ENCODE assay signal across 8 cellular contexts in genomic region chr2:39121523-39122063, GRCh38. TPM values are rescaled to one million over a fixed set of nuclear protein-coding genes. Genes with fewer than 3 reads are reported as not detected.
DNase-seq lines count a peak whose midpoint lies in the region; ATAC-seq, FAIRE-seq and TF ChIP-seq lines count a peak whose summit lies in the region.

No MANE protein-coding gene starts in this region.

- peaks cover 54% of the 10 kb centered on the region for H3K79me2 ChIP-seq in PC-9 (ENCODE audit: low read depth)
- peaks cover 3 to 39% of the 10 kb centered on the region in 2 experiments for H3K79me2 ChIP-seq in H1 (ENCODE audit: control insufficient read depth in 1 of 2, insufficient read depth in 2 of 2, low read length in 2 of 2)

- no peak overlapping the region; the same call in 1 of the 2 replicates for H3K18ac ChIP-seq in H1 (ENCODE audit: extremely low read depth, low read length)

- H3K79me1 ChIP-seq in H1 (ENCODE audit: low read depth, low read length): peaks cover 8% of the 10 kb centered on the region; the same call in 1 of the 2 replicates

- H2AK5ac ChIP-seq in H1 (ENCODE audit: low read depth, low read length): peak overlapping the region; percentile 20; the same call in 1 of the 2 replicates

- H2AFZ ChIP-seq in PC-9 (peak overlapping the region; percentile 95), H1 (ENCODE audit: low read length) (peak overlapping the region; percentile 71; the same call in 1 of the 2 replicates)

- H3K27me3 ChIP-seq in PC-9 (ENCODE audit: insufficient read depth, low read depth): no peaks in the 10 kb centered on the region
- H3K27me3 ChIP-seq in H1 (replicated peaks in 1 of 4; ENCODE audit: control insufficient read depth in 3 of 4, extremely low read depth in 1 of 4, insufficient read depth in 3 of 4, low read length in 3 of 4): no peaks in the 10 kb centered on the region
- no peaks in the 10 kb centered on the region for H3K27me3 ChIP-seq in ovary

- peaks cover 15% of the 10 kb centered on the region for H3K23me2 ChIP-seq in H1 (ENCODE audit: low read depth, low read length)

- no peak overlapping the region for H4K91ac ChIP-seq in H1 (replicated peaks; ENCODE audit: insufficient read length, low read length)

- H4K8ac ChIP-seq in H1 (ENCODE audit: extremely low read depth, insufficient read depth, low read length): no peak overlapping the region

- no peak for FAIRE-seq in H1 (lab: Jason Lieb, UNC)

- H3K56ac ChIP-seq in H1 (replicated peaks; ENCODE audit: insufficient read length, low read depth, low read length): no peak overlapping the region

- no peaks in the 10 kb centered on the region for H3K9me2 ChIP-seq in PC-9 (ENCODE audit: insufficient read depth)

- H3K4ac ChIP-seq in H1 (replicated peaks; ENCODE audit: insufficient read length, low read depth, low read length): no peak overlapping the region

- H2BK15ac ChIP-seq in H1 (ENCODE audit: low read length): 0 out of 2 replicates have a peak overlapping the region, but pooled peaks have one; percentile 98

- peak overlapping the region; percentile 80; the same call in 1 of the 2 replicates for H2BK5ac ChIP-seq in H1 (ENCODE audit: low read depth, low read length)

- H3K4me2 ChIP-seq in PC-9: peak overlapping the region; percentile 90
- H3K4me2 ChIP-seq in H1 (ENCODE audit: insufficient read depth in 1 of 2, low read depth in 2 of 2, low read length in 2 of 2): peak overlapping the region; percentile 88 to 97

- H3K27ac ChIP-seq in PC-9: peak overlapping the region; percentile 86
- peak overlapping the region; percentile 82 for H3K27ac ChIP-seq in H1 (ENCODE audit: low read depth, low read length)
- H3K27ac ChIP-seq in ovary: peak overlapping the region; percentile 95 to 97

- TF ChIP-seq EP300 in H1 (IDR thresholded peaks at IDR 0.05; ENCODE audit: borderline replicate concordance in 1 of 2, low read depth in 2 of 2, low read length in 2 of 2) (no peak), ovary (IDR thresholded peaks at IDR 0.05) (no peak)

- CTCF ChIA-PET in PC-9 (lab: Charles Lee): interaction anchor here (0.7 kb wide), 1 partner anchor 609 kb away, joined by 5 read pairs; no protein-coding TSS in a partner anchor
- CTCF ChIA-PET in H1 (lab: Charles Lee; ENCODE audit: partially characterized antibody): interaction anchor here (3.8 kb wide), 1 partner anchor 107 kb away, joined by 25 read pairs; no protein-coding TSS in a partner anchor

- H2BK12ac ChIP-seq in H1 (ENCODE audit: low read depth, low read length): peak overlapping the region; percentile 32; the same call in 1 of the 2 replicates

- TSS peak; percentile 91 for BruUV-seq in PC-9 (replicated peaks; lab: Mats Ljungman, UMichigan)

- POLR2A ChIA-PET in PC-9 (lab: Charles Lee; ENCODE audit: unreplicated experiment) (interaction anchor here (0.6 to 1.0 kb wide), 2 partner anchors 108 to 174 kb away, joined by 5 to 9 read pairs; no protein-coding TSS in a partner anchor), H1 (lab: Charles Lee; ENCODE audit: partially characterized antibody) (interaction anchor here (0.9 to 1.8 kb wide), 3 partner anchors 10 to 31 kb away, joined by 4 to 8 read pairs (median 5); no protein-coding TSS in a partner anchor)

- TF ChIP-seq RAD21 in H1 (IDR thresholded peaks at IDR 0.05 in 1 of 2, conservative IDR thresholded peaks at IDR 0.05 in 1 of 2; ENCODE audit: low read depth in 2 of 2, low read length in 2 of 2): no peak

- H3K14ac ChIP-seq in H1 (ENCODE audit: insufficient read length): no peak overlapping the region

- ATAC-seq in left lobe of liver: no peak

- peaks cover 33% of the 10 kb centered on the region for H3F3A ChIP-seq in PC-9 (ENCODE audit: insufficient read depth, low read depth)

- no peaks in the 10 kb centered on the region for H3K9me3 ChIP-seq in PC-9 (ENCODE audit: insufficient read depth, low read depth)
- H3K9me3 ChIP-seq in H1 (ENCODE audit: insufficient read depth in 2 of 2, low read depth in 1 of 2, low read length in 1 of 2): no peaks in the 10 kb centered on the region
- H3K9me3 ChIP-seq in ovary: no peaks in the 10 kb centered on the region

- H3K4me3 ChIP-seq in PC-9: peak overlapping the region; percentile 81
- peak overlapping the region; percentile 80 to 90 (median 84) for H3K4me3 ChIP-seq in H1 (ENCODE audit: extremely low read depth in 1 of 4, insufficient read depth in 2 of 4, low read depth in 3 of 4, low read length in 4 of 4)
- H3K4me3 ChIP-seq in ovary: peak overlapping the region; percentile 87

- peak in 2 of 3 experiments; percentile 83 to 93 for DNase-seq in NCI-H1417 (lab: John Stamatoyannopoulos, UW)
- DNase-seq in NCI-H1417 treated with DMSO at 0.1 percent for 48 hours (lab: John Stamatoyannopoulos, UW): no peak
- DNase-seq in PC-9: no peak
- no peak for DNase-seq in H1 (ENCODE audit: low read depth in 1 of 2, low spot score in 2 of 2)
- no peak for DNase-seq in ovary
- DNase-seq in G401 (ENCODE audit: low spot score): no peak
- DNase-seq in left lobe of liver (ENCODE audit: low spot score): no peak
- no peak for DNase-seq in AG20443 (ENCODE audit: low spot score)

- no peak overlapping the region for H2BK120ac ChIP-seq in H1 (replicated peaks; ENCODE audit: low read depth, low read length)

- H3K9ac ChIP-seq in H1 (replicated peaks in 1 of 4; ENCODE audit: extremely low read depth in 1 of 4, low read depth in 3 of 4, low read length in 3 of 4): peak overlapping the region in 3 of 4 experiments; percentile 74 to 75 (median 75); a peak in 5 of 7 replicates

- in situ Hi-C loops in G401 (cut with HindIII; ENCODE audit: low sequenced_read_pairs): no loop called here

- 75% methylated on average over 7 of the region's 7 CpGs; no CpG with 5 or more reads in 1 of the 2 experiments for WGBS in H1 (ENCODE audit: extremely low coverage in 1 of 2, insufficient coverage in 1 of 2, insufficient read length in 1 of 2, insufficient replicate concordance in 2 of 2, low coverage in 1 of 2, low lambda C conversion rate in 2 of 2, missing lambda C conversion rate in 1 of 2), 2 experiments
- WGBS in ovary, 3 donors: 8 to 14% (median 11%) methylated on average over 7 of the region's 7 CpGs

- H3K4me1 ChIP-seq in PC-9 (replicated peaks; ENCODE audit: insufficient read depth): peaks cover 45% of the 10 kb centered on the region
- H3K4me1 ChIP-seq in H1 (replicated peaks in 1 of 4; ENCODE audit: control insufficient read depth in 3 of 4, insufficient read depth in 4 of 4, low read length in 3 of 4): peaks cover 5 to 9% (median 8%) of the 10 kb centered on the region in 4 experiments
- peaks cover 15% of the 10 kb centered on the region for H3K4me1 ChIP-seq in ovary (ENCODE audit: insufficient read depth)

- TF ChIP-seq CTCF in PC-9 (conservative IDR thresholded peaks at IDR 0.05) (no peak), H1 (IDR thresholded peaks at IDR 0.05; ENCODE audit: control extremely low read depth in 1 of 3, insufficient read depth in 1 of 3, low read depth in 1 of 3, low read length in 3 of 3) (no peak), ovary (IDR thresholded peaks at IDR 0.05) (no peak)

- H3K36me3 ChIP-seq in PC-9 (ENCODE audit: low read depth) (no peaks in the 10 kb centered on the region), H1 (ENCODE audit: control insufficient read depth in 2 of 4, insufficient read depth in 4 of 4, low read length in 3 of 4) (peaks cover 0 to 3% (median 0%) of the 10 kb centered on the region in 4 experiments; a peak in 1 of 8 replicates), ovary (no peaks in the 10 kb centered on the region)

- H4K5ac ChIP-seq in H1 (ENCODE audit: insufficient read length, low read depth, low read length): no peak overlapping the region

- intact Hi-C loops in PC-9 (cut with micrococcal nuclease; ENCODE audit: unreplicated experiment): no loop called here
- intact Hi-C loops in ovary (cut with DNase I): loop anchor here in 2 of 4 donors (2.0 to 10.0 kb wide), 3 partner anchors 47 to 106 kb away; no protein-coding TSS in a partner anchor

- TF ChIP-seq POLR2A in H1 (IDR thresholded peaks at IDR 0.05; ENCODE audit: control extremely low read depth in 1 of 2, low read depth in 2 of 2, low read length in 2 of 2): no peak
- no peak for TF ChIP-seq POLR2A in ovary (IDR thresholded peaks at IDR 0.05)

- no peak overlapping the region for H2BK20ac ChIP-seq in H1 (ENCODE audit: low read length)

- peak overlapping the region; percentile 10 for H3K23ac ChIP-seq in H1 (ENCODE audit: insufficient read length)

- H4K20me1 ChIP-seq in PC-9 (ENCODE audit: insufficient read depth): peaks cover 27% of the 10 kb centered on the region; the same call in 1 of the 2 replicates
- peaks cover 2% of the 10 kb centered on the region in 2 experiments for H4K20me1 ChIP-seq in H1 (replicated peaks in 1 of 2; ENCODE audit: control insufficient read depth in 1 of 2, insufficient read depth in 2 of 2, low read length in 2 of 2)

TF ChIP-seq in H1, 55 proteins besides CTCF, POLR2A, EP300 and RAD21 (continues in another document):
- no peak for TF ChIP-seq MAFK (IDR thresholded peaks at IDR 0.05; ENCODE audit: low read depth, low read length)
- no peak for TF ChIP-seq RNF2 (IDR thresholded peaks at IDR 0.05; ENCODE audit: borderline replicate concordance, low read depth, low read length, missing control alignments, poor library complexity, severe bottlenecking)
- TF ChIP-seq SP4 (IDR thresholded peaks at IDR 0.05; ENCODE audit: low read length): no peak
- no peak for TF ChIP-seq HDAC6 (IDR thresholded peaks at IDR 0.05; ENCODE audit: low read depth, low read length)
- no peak for TF ChIP-seq E2F6 (IDR thresholded peaks at IDR 0.05)
- no peak for TF ChIP-seq RFX5 (IDR thresholded peaks at IDR 0.05; ENCODE audit: borderline replicate concordance, low read depth, low read length)
- TF ChIP-seq GABPA (IDR thresholded peaks at IDR 0.05; ENCODE audit: borderline replicate concordance, insufficient read depth, low read length): no peak

RNA-seq across cellular contexts. Expression of gene SOS1, which starts 0.7 kb away (rescaled TPM):
- total RNA-seq in PC-9 (2021) (19.2 and 34.7 TPM in 2 replicates), ovary (10 to 100 TPM; 23.2 to 70.1 (median 44.6) TPM), left lobe of liver (14.1 TPM)
- total RNA-seq in H1 (2021; fragmentation: NEBNext Ultra II Directional; extraction: Animal tissue kit (Norgen Biotek cat#: 25700)): 27.0 and 31.6 TPM in 2 replicates
- polyA plus RNA-seq in H1 (2011; rRNA removed) (13.1 and 25.7 TPM in 2 replicates), ovary (10 to 100 TPM; 14.4 to 38.4 TPM)
- polyA plus RNA-seq in H1 (2011; cell fraction: cytosol; rRNA removed): 16.4 TPM
- polyA plus RNA-seq in H1 (2011; cell fraction: nucleus; rRNA removed): 17.7 TPM
- polyA plus RNA-seq in H1 (2012, experiment 1 of 2): 10.1 to 14.7 TPM (median 11.0 TPM) in 4 replicates
- polyA plus RNA-seq in H1 (2012, experiment 2 of 2): 0.84 TPM
- 23.0 TPM for polyA plus RNA-seq in H1 (2013, experiment 1 of 2)
- polyA plus RNA-seq in H1 (2013, experiment 2 of 2): 22.2 TPM
- polyA minus RNA-seq in H1 (2011; rRNA and poly(A)+ RNA removed): 39.1 and 56.3 TPM in 2 replicates
- 16.7 TPM for polyA minus RNA-seq in H1 (2011; cell fraction: cytosol; rRNA and poly(A)+ RNA removed)
- polyA minus RNA-seq in H1 (2011; cell fraction: nucleus; rRNA and poly(A)+ RNA removed): 41.7 TPM
- total RNA-seq in G401 (2014; rRNA removed; shearing (Covaris generic)): 5.0 and 22.0 TPM in 2 replicates

Comparison
In these comparisons a context has a peak if more than half of its experiments do, and no peak if none do; other contexts are left out.
1. DNase-seq: peak in NCI-H1417 (2 of 3); none in NCI-H1417 treated with DMSO at 0.1 percent for 48 hours (single experiment), PC-9 (0 of 2), H1 (0 of 2), ovary (0 of 5), G401 (single experiment), left lobe of liver (single experiment) and AG20443 (single experiment).
2. Peak in every context shown above with its lines, with median percentiles within 50 percentile points of each other: H3K27ac ChIP-seq and H3K4me3 ChIP-seq.